ENCODE assay signal across 8 cellular contexts in genomic region chr10:109922976-109923921, GRCh38. TPM values are rescaled to one million over a fixed set of nuclear protein-coding genes. Genes with fewer than 3 reads are reported as not detected.
DNase-seq lines count a peak whose midpoint lies in the region; ATAC-seq and TF ChIP-seq lines count a peak whose summit lies in the region.

Gene XPNPEP1, minus strand, starts transcription at chr10:109923511. Its CDS starts 78 bp downstream, at chr10:109923433.

- no peaks in the 10 kb centered on the region for H3K36me3 ChIP-seq in right lobe of liver

- DNase-seq in AML-193 (lab: John Stamatoyannopoulos, UW) (peak; percentile 77), NCI-H526 treated with DMSO at 0.1 percent for 48 hours (lab: John Stamatoyannopoulos, UW) (peak; percentile 30), dermis blood vessel endothelial cell (peak; percentile 91), right lobe of liver (peak; percentile 91 to 93 (median 93))
- peak; percentile 56 to 70 for DNase-seq in activated CD4-positive, alpha-beta T cell treated with anti-CD3 and anti-CD28 coated beads, Interleukin-2, amount 50 U/mL, for 24 hours (ENCODE audit: low read depth in 1 of 2, low spot score in 1 of 2)
- DNase-seq in stimulated activated CD4-positive, alpha-beta T cell treated with anti-CD3 and anti-CD28 coated beads, Interleukin-4, amount 100 ng/mL, for 24 hours = peak; percentile 82

- H3K27ac ChIP-seq in right lobe of liver = peak within 1 kb of the TSS; percentile 91 to 98 (median 95)

- 18% methylated on average over 17 of the region's 105 CpGs for WGBS in right lobe of liver (ENCODE audit: insufficient coverage, low coverage, low lambda C conversion rate, missing lambda C conversion rate)

- H3K4me1 ChIP-seq in right lobe of liver = peaks cover 0 to 8% (median 0%) of the 10 kb centered on the region in 4 donors

- peak; percentile 96 for TF ChIP-seq POLR2A in right lobe of liver (IDR thresholded peaks at IDR 0.05)

- no peaks in the 10 kb centered on the region for H3K9me3 ChIP-seq in right lobe of liver

- H3K4me3 ChIP-seq in right lobe of liver = peak within 1 kb of the TSS; percentile 89 to 96 (median 93)

- intact Hi-C loops in right lobe of liver (cut with DNase I) = no loop called here

- ATAC-seq in GM19025 (IDR thresholded peaks at IDR 0.05; ENCODE audit: low read depth, unreplicated experiment) (peak; percentile 96), HG03196 (IDR thresholded peaks at IDR 0.05; ENCODE audit: unreplicated experiment) (peak; percentile 96), right lobe of liver (peak; percentile 98 to 99 (median 98))

- no peaks in the 10 kb centered on the region for H3K27me3 ChIP-seq in right lobe of liver

- no peak for TF ChIP-seq CTCF in right lobe of liver (IDR thresholded peaks at IDR 0.05)

RNA-seq across cellular contexts. Expression of gene XPNPEP1, which starts in this region (rescaled TPM):
- total RNA-seq in dermis blood vessel endothelial cell = 180 and 256 TPM in 2 replicates
- total RNA-seq in right lobe of liver = 10 to 100 TPM; 13.9 to 57.8 (median 29.4) TPM

Comparison
In these comparisons a context has a peak if more than half of its experiments do, and no peak if none do; other contexts are left out.
1. Peak in every context shown above with its lines: DNase-seq, ATAC-seq, H3K4me3 ChIP-seq and H3K27ac ChIP-seq.
2. DNase-seq: peak in every context shown above with its lines; median percentile 93 in right lobe of liver; 91 in dermis blood vessel endothelial cell; 82 in stimulated activated CD4-positive, alpha-beta T cell treated with anti-CD3 and anti-CD28 coated beads, Interleukin-4, amount 100 ng/mL, for 24 hours; 77 in AML-193; 63 in activated CD4-positive, alpha-beta T cell treated with anti-CD3 and anti-CD28 coated beads, Interleukin-2, amount 50 U/mL, for 24 hours; 30 in NCI-H526 treated with DMSO at 0.1 percent for 48 hours.